In genomic region chr20:56631990-56632327, GRCh38 we compare ENCODE assay signal across 18 cellular contexts. TPM values are rescaled to one million over a fixed set of nuclear protein-coding genes. Genes with fewer than 3 reads are reported as not detected.
DNase-seq lines count a peak whose midpoint lies in the region; ATAC-seq and TF ChIP-seq lines count a peak whose summit lies in the region.
"Had no signal": no experiment of that assay in that cellular context is flagged by ENCODE, and none has a peak within 500 bp of the region (broad histone marks: within the 10 kb centered on the region; RNA-seq: fewer than 3 reads in every experiment).

No MANE protein-coding gene starts in this region.

- WGBS in GM23248 (ENCODE audit: low coverage in 1 of 2, low lambda C conversion rate in 2 of 2, missing lambda C conversion rate in 2 of 2), 2 experiments = 19 to 22% methylated on average over 5 of the region's 5 CpGs

- DNase-seq in GM23248 = peak; percentile 39
- DNase-seq in RPMI7951 (ENCODE audit: low read depth) = peak; percentile 37
- peak; percentile 33 for DNase-seq in fibroblast of gingiva (ENCODE audit: low read depth)
- DNase-seq in osteocyte (ENCODE audit: extremely low spot score, unreplicated experiment) = no peak
- no peak for DNase-seq in HT-29 (ENCODE audit: low spot score)
- DNase-seq in NCI-H774 (lab: John Stamatoyannopoulos, UW) = no peak
- DNase-seq in ACHN = no peak
- DNase-seq: activated CD4-positive, alpha-beta T cell treated with anti-CD3 and anti-CD28 coated beads for 4 hours; activated T-cell treated with anti-CD3 and anti-CD28 coated beads, Interleukin-2, amount 50 U/mL, for 48 hours; anterior cingulate cortex; dorsolateral prefrontal cortex; NCI-H146; NCI-H524 treated with DMSO at 0.1 percent for 48 hours; stimulated activated naive CD8-positive, alpha-beta T cell treated with anti-CD3 and anti-CD28 coated beads, Interleukin-15, Interleukin-2, amounts not matched to agents 100 U/mL and 50 U/mL, for 24 hours; T-helper 2 cell had no signal

- H3F3A ChIP-seq in GM23248 (ENCODE audit: insufficient read depth) = peaks cover 49% of the 10 kb centered on the region

- H3K4me1 ChIP-seq in GM23248 (ENCODE audit: insufficient read depth) = peaks cover 30% of the 10 kb centered on the region

- peak overlapping the region; percentile 2; the same call in 1 of the 2 replicates for H2AFZ ChIP-seq in GM23248

- H3K4me3 ChIP-seq in GM23248 = peak overlapping the region; percentile 96

- peak overlapping the region; percentile 92 for H3K4me3 Mint-ChIP-seq in osteocyte (ENCODE audit: unreplicated experiment)

- no peaks in the 10 kb centered on the region for H3K9me3 ChIP-seq in GM23248 (ENCODE audit: low read depth)
- H3K9me3 ChIP-seq: gastroesophageal sphincter had no signal

- no peaks in the 10 kb centered on the region for H4K20me1 ChIP-seq in GM23248 (ENCODE audit: insufficient read depth)

- H3K27me3 Mint-ChIP-seq in osteocyte (ENCODE audit: unreplicated experiment) = no peaks in the 10 kb centered on the region

- TF ChIP-seq CTCF in osteocyte (IDR thresholded peaks at IDR 0.05) = no peak

- no peaks in the 10 kb centered on the region for H3K9me2 ChIP-seq in GM23248 (ENCODE audit: insufficient read depth)

- in situ Hi-C loops in GM23248 (cut with MboI) (no loop called here), ACHN (cut with HindIII; ENCODE audit: low pct_ligation_motif_present, low pct_unique_long_range_greater_than_20kb, low sequenced_read_pairs) (no loop called here)

- peak overlapping the region; percentile 49 for H3K9ac ChIP-seq in GM23248

- peak overlapping the region; percentile 70 for H3K4me2 ChIP-seq in GM23248 (ENCODE audit: unreplicated experiment)

- no peak overlapping the region for H3K27ac ChIP-seq in GM23248
- H3K27ac ChIP-seq: dorsolateral prefrontal cortex had no signal

- peaks cover 66% of the 10 kb centered on the region for H3K4me1 Mint-ChIP-seq in osteocyte (ENCODE audit: unreplicated experiment)

- no peak for ATAC-seq in GM21528 (IDR thresholded peaks at IDR 0.05; ENCODE audit: low FRiP score, unreplicated experiment)
- ATAC-seq: gastroesophageal sphincter; stimulated activated naive CD8-positive, alpha-beta T cell treated with anti-CD3 and anti-CD28 coated beads, Interleukin-15, Interleukin-2, amounts not matched to agents 100 U/mL and 50 U/mL, for 24 hours had no signal

- H3K79me2 ChIP-seq in GM23248 (ENCODE audit: insufficient read depth) = peaks cover 49% of the 10 kb centered on the region

- peaks cover 23% of the 10 kb centered on the region for H3K36me3 ChIP-seq in GM23248 (ENCODE audit: low read depth)
- H3K36me3 ChIP-seq: gastroesophageal sphincter had no signal

- H3K36me3 Mint-ChIP-seq in osteocyte (ENCODE audit: unreplicated experiment) = peaks cover 53% of the 10 kb centered on the region

- H3K9me3 Mint-ChIP-seq in osteocyte (ENCODE audit: unreplicated experiment) = no peaks in the 10 kb centered on the region

- peak overlapping the region; percentile 86 for H3K27ac Mint-ChIP-seq in osteocyte (ENCODE audit: unreplicated experiment)

- H3K27me3 ChIP-seq in GM23248 (replicated peaks; ENCODE audit: insufficient read depth) = no peaks in the 10 kb centered on the region; the same call in 1 of the 2 replicates

RNA-seq across cellular contexts. Expression of gene TFAP2C, which starts 2.9 kb away (rescaled TPM):
- total RNA-seq in GM23248 (2014; rRNA removed; shearing (Covaris generic)) = 12.3 and 12.8 TPM in 2 replicates
- 16.6 and 19.0 TPM in 2 replicates for polyA plus RNA-seq in GM23248 (2016; fragmentation: Nextera tagmentation; extraction: Ambion mirVana)
- 104 and 106 TPM in 2 replicates for total RNA-seq in RPMI7951 (2014; rRNA removed; shearing (Covaris generic))
- 92.9 and 97.8 TPM in 2 replicates for total RNA-seq in osteocyte
- total RNA-seq in HT-29 (2014; rRNA removed; shearing (Covaris generic)) = 0.16 TPM in 1 of 2 replicates, not detected in the other
- total RNA-seq: LHCN-M2 had no signal

Comparison
In these comparisons a context has a peak if more than half of its experiments do, and no peak if none do; other contexts are left out.
1. DNase-seq: peak in GM23248 (single experiment), RPMI7951 (single experiment) and fibroblast of gingiva (single experiment); none in osteocyte (single experiment), HT-29 (single experiment), NCI-H774 (single experiment) and ACHN (single experiment).
2. RNA of gene TFAP2C, which starts 2.9 kb away (total RNA-seq): 104 to 106 TPM in RPMI7951, 92.9 to 97.8 TPM in osteocyte and 12.3 to 12.8 TPM in GM23248; 0.16 TPM in HT-29; every median in the first group is over 10 times any median in the second.